Comparison of ENCODE assay signal across 22 cellular contexts in genomic region chr14:22641851-22642250, GRCh38. TPM values are rescaled to one million over a fixed set of nuclear protein-coding genes. Genes with fewer than 3 reads are reported as not detected.
"Had no signal": no experiment of that assay in that cellular context is flagged by ENCODE, and none has a peak within 500 bp of the region (broad histone marks: within the 10 kb centered on the region; RNA-seq: fewer than 3 reads in every experiment).

No MANE protein-coding gene starts in this region.

- H3K4me2 ChIP-seq: neural progenitor cell had no signal

- H3K9ac ChIP-seq: neural progenitor cell had no signal

- H3K4me1 Mint-ChIP-seq: naive B cell, neural progenitor cell had no signal

- H3K36me3 Mint-ChIP-seq: naive B cell had no signal

- H3K27ac Mint-ChIP-seq: dendritic cell treated with granulocyte-macrophage colony-stimulating factor and Interleukin-4, amounts not matched to agents 40 ng/mL and 50 ng/mL, for 4 days; effector memory CD8-positive, alpha-beta T cell; neural progenitor cell; T-helper 2 cell treated with Interferon-gamma antibody and Interleukin-4, amounts not matched to agents 5 μg/mL and 100 μg/mL, for 36 hours had no signal

- H3K4me3 Mint-ChIP-seq: dendritic cell treated with granulocyte-macrophage colony-stimulating factor and Interleukin-4, amounts not matched to agents 40 ng/mL and 50 ng/mL, for 4 days; effector memory CD8-positive, alpha-beta T cell; naive B cell; neural progenitor cell; T-helper 2 cell treated with Interferon-gamma antibody and Interleukin-4, amounts not matched to agents 5 μg/mL and 100 μg/mL, for 36 hours had no signal

- H2AFZ ChIP-seq: neural progenitor cell had no signal

- H3K4me1 ChIP-seq: neural progenitor cell, spleen, stomach had no signal

- H3K27me3 ChIP-seq: brain microvascular endothelial cell, neural progenitor cell, ovary, spleen, stomach had no signal

- H3K4me3 ChIP-seq: heart right ventricle, neural progenitor cell, ovary, spleen, stomach, thoracic aorta had no signal

- ATAC-seq: effector memory CD8-positive, alpha-beta T cell; heart right ventricle; left lobe of liver; sciatic nerve had no signal

- H3K36me3 ChIP-seq: brain microvascular endothelial cell, heart right ventricle, neural progenitor cell, ovary, spleen, stomach, thoracic aorta had no signal

- H3K9me3 Mint-ChIP-seq: dendritic cell treated with granulocyte-macrophage colony-stimulating factor and Interleukin-4, amounts not matched to agents 40 ng/mL and 50 ng/mL, for 4 days; effector memory CD8-positive, alpha-beta T cell; T-helper 2 cell treated with Interferon-gamma antibody and Interleukin-4, amounts not matched to agents 5 μg/mL and 100 μg/mL, for 36 hours had no signal

- H3K9me3 ChIP-seq: heart right ventricle, ovary, spleen, stomach, thoracic aorta had no signal

- DNase-seq: activated CD4-positive, alpha-beta T cell treated with anti-CD3 and anti-CD28 coated beads, Interleukin-2, amount 50 U/mL, for 1 hour; activated naive CD4-positive, alpha-beta T cell treated with Interleukin-2 at 50 U/mL for 16 hours; anterior cingulate cortex; brain microvascular endothelial cell; effector memory CD8-positive, alpha-beta T cell; foreskin melanocyte; heart right ventricle; naive B cell; ovary; spleen; stomach had no signal

- H3K27ac ChIP-seq: brain microvascular endothelial cell, heart right ventricle, neural progenitor cell, ovary, spleen, stomach, thoracic aorta had no signal

RNA-seq across cellular contexts. Expression of gene OR6J1, which starts 2.3 kb away (rescaled TPM):
- total RNA-seq: activated CD8-positive, alpha-beta memory T cell treated with anti-CD3 and anti-CD28 coated beads for 36 hours; fibroblast of lung; heart right ventricle; left lobe of liver; lung microvascular endothelial cell; pulmonary artery endothelial cell; sciatic nerve; spleen; stomach; thoracic aorta; ureter had no signal
- polyA plus RNA-seq: fibroblast of lung, heart right ventricle, ovary, spleen, stomach had no signal
